ENCODE assay signal across 16 cellular contexts in the genomic region with DNA sequence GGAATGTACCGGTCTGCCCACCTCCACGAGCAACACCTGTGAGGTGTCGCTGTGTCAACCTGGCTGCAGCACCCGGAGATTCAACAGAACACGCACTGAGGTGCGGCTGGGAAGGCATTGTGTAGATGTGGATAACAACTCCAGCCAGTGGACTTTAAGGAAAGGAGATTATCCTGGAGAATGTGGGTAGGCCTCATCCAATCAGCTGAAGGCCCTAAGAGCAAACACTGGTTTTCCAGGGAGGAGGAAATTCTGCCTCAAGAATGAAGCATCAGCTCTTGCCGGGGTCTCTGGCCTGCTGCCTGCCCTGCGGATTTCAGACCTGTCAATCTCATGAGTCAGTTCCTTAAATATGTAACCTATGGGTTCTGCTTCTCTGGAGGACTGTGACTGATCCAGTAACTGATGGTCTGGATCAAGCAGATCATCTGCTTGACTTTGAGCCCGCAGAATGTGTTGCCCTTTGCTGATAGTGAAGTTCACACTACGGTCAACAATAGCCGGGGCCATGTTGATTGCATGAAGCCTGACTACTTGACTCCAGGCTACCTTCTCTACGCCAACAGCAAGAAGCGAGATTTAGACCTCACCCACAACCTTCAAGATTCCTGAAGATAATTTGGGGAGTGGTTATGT. TPM values are rescaled to one million over a fixed set of nuclear protein-coding genes. Genes with fewer than 3 reads are reported as not detected.
DNase-seq lines count a peak whose midpoint lies in the region; ATAC-seq, FAIRE-seq and TF ChIP-seq lines count a peak whose summit lies in the region.
"Had no signal": no experiment of that assay in that cellular context is flagged by ENCODE, and none has a peak within 500 bp of the region (broad histone marks: within the 10 kb centered on the region; RNA-seq: fewer than 3 reads in every experiment).

No MANE protein-coding gene starts in this region.

- no peaks in the 10 kb centered on the region for H3K9me3 ChIP-seq in parathyroid adenoma (ENCODE audit: control insufficient read depth, low read length)
- H3K9me3 ChIP-seq: gastroesophageal sphincter, SJSA1 had no signal

- H3K4me3 Mint-ChIP-seq in activated T-cell treated with anti-CD3 and anti-CD28 coated beads, Interleukin-2, amount 50 U/mL, for 4 hours = no peak overlapping the region

- peak; percentile 95 for FAIRE-seq in RCC 7860 (lab: Jason Lieb, UNC)
- FAIRE-seq: colon had no signal

- TF ChIP-seq CTCF in epithelial cell of esophagus (IDR thresholded peaks at IDR 0.05; ENCODE audit: insufficient read depth, low read depth, low read length, missing control alignments) = no peak
- TF ChIP-seq CTCF in parathyroid adenoma (IDR thresholded peaks at IDR 0.05) = no peak

- H3K4me3 ChIP-seq in epithelial cell of esophagus (ENCODE audit: low read length) (no peak overlapping the region), parathyroid adenoma (ENCODE audit: low read depth, low read length) (no peak overlapping the region)
- H3K4me3 ChIP-seq: gastroesophageal sphincter, SJSA1 had no signal

- H3K79me2 ChIP-seq in parathyroid adenoma = no peaks in the 10 kb centered on the region

- peak overlapping the region; percentile 50 for H3K4me2 ChIP-seq in parathyroid adenoma (ENCODE audit: low read length)

- H3K9me3 Mint-ChIP-seq in activated T-cell treated with anti-CD3 and anti-CD28 coated beads, Interleukin-2, amount 50 U/mL, for 4 hours = no peaks in the 10 kb centered on the region
- H3K9me3 Mint-ChIP-seq: activated T-helper 17 cell treated with anti-CD3 and anti-CD28 coated beads, Interleukin-2, amount 50 U/mL, for 72 hours; stimulated activated naive CD8-positive, alpha-beta T cell treated with anti-CD3 and anti-CD28 coated beads, Interleukin-15, amount 100 ng/mL, for 72 hours had no signal

- ATAC-seq in activated T-cell treated with anti-CD3 and anti-CD28 coated beads, Interleukin-2, amount 50 U/mL, for 4 hours = no peak
- ATAC-seq in GM21737 (IDR thresholded peaks at IDR 0.05; ENCODE audit: unreplicated experiment) = no peak
- ATAC-seq: gastroesophageal sphincter, left ventricle myocardium superior had no signal

- no peaks in the 10 kb centered on the region for H3K27me3 Mint-ChIP-seq in activated T-cell treated with anti-CD3 and anti-CD28 coated beads, Interleukin-2, amount 50 U/mL, for 4 hours (ENCODE audit: low read depth)
- H3K27me3 Mint-ChIP-seq: activated T-helper 17 cell treated with anti-CD3 and anti-CD28 coated beads, Interleukin-2, amount 50 U/mL, for 72 hours; stimulated activated naive CD8-positive, alpha-beta T cell treated with anti-CD3 and anti-CD28 coated beads, Interleukin-15, amount 100 ng/mL, for 72 hours had no signal

- DNase-seq in ELR (ENCODE audit: low read depth) (peak; percentile 80), RCC 7860 (ENCODE audit: low spot score) (peak; percentile 93), epithelial cell of esophagus (ENCODE audit: low read depth) (peak; percentile 47), D341Med (ENCODE audit: low spot score) (no peak), DMS114 treated with DMSO at 0.1 percent for 48 hours (lab: John Stamatoyannopoulos, UW; ENCODE audit: unreplicated experiment) (no peak)
- DNase-seq in activated T-cell treated with anti-CD3 and anti-CD28 coated beads, Interleukin-2, amount 50 U/mL, for 4 hours = no peak
- DNase-seq: left ventricle myocardium superior, NCI-H1417 treated with DMSO at 0.1 percent for 48 hours, NCI-H748 treated with DMSO at 0.1 percent for 48 hours had no signal

- H3K4me1 Mint-ChIP-seq in activated T-cell treated with anti-CD3 and anti-CD28 coated beads, Interleukin-2, amount 50 U/mL, for 4 hours (ENCODE audit: low read depth) = peaks cover 21% of the 10 kb centered on the region

- H3K9ac ChIP-seq in parathyroid adenoma = no peak overlapping the region

- no peak overlapping the region for H2AFZ ChIP-seq in parathyroid adenoma

- no peaks in the 10 kb centered on the region for H3K27me3 ChIP-seq in parathyroid adenoma (ENCODE audit: control insufficient read depth, insufficient read depth, low read length)
- H3K27me3 ChIP-seq: gastroesophageal sphincter, SJSA1 had no signal

- H3K36me3 Mint-ChIP-seq in activated T-cell treated with anti-CD3 and anti-CD28 coated beads, Interleukin-2, amount 50 U/mL, for 4 hours (ENCODE audit: insufficient read depth) = no peaks in the 10 kb centered on the region

- H3K27ac ChIP-seq in parathyroid adenoma = peak overlapping the region; percentile 72
- H3K27ac ChIP-seq: gastroesophageal sphincter, SJSA1 had no signal

- H3K36me3 ChIP-seq in parathyroid adenoma (ENCODE audit: control insufficient read depth, insufficient read depth, low read length) = no peaks in the 10 kb centered on the region

- peaks cover 7% of the 10 kb centered on the region for H3K4me1 ChIP-seq in parathyroid adenoma

RNA-seq across cellular contexts. Expression of a gene that starts 15.9 kb away (rescaled TPM):
- total RNA-seq in activated T-cell treated with anti-CD3 and anti-CD28 coated beads, Interleukin-2, amount 50 U/mL, for 4 hours = 10 to 100 TPM; 10.4 to 11.7 (median 11.4) TPM

RNA-seq across cellular contexts. Expression of a gene that starts 58.8 kb away (rescaled TPM):
- total RNA-seq in activated T-cell treated with anti-CD3 and anti-CD28 coated beads, Interleukin-2, amount 50 U/mL, for 4 hours = 1 to 10 TPM; 1.6 to 7.4 (median 4.3) TPM

Comparison
In these comparisons a context has a peak if more than half of its experiments do, and no peak if none do; other contexts are left out.
1. DNase-seq: peak in ELR (single experiment), RCC 7860 (single experiment) and epithelial cell of esophagus (single experiment); none in activated T-cell treated with anti-CD3 and anti-CD28 coated beads, Interleukin-2, amount 50 U/mL, for 4 hours (single experiment), D341Med (single experiment) and DMS114 treated with DMSO at 0.1 percent for 48 hours (single experiment).